ENCODE assay signal across 35 cellular contexts in genomic region chr12:13148532-13148847, GRCh38. TPM values are rescaled to one million over a fixed set of nuclear protein-coding genes. Genes with fewer than 3 reads are reported as not detected.
DNase-seq lines count a peak whose midpoint lies in the region; ATAC-seq and TF ChIP-seq lines count a peak whose summit lies in the region.
"Had no signal": no experiment of that assay in that cellular context is flagged by ENCODE, and none has a peak within 500 bp of the region (broad histone marks: within the 10 kb centered on the region; RNA-seq: fewer than 3 reads in every experiment).

No MANE protein-coding gene starts in this region.

- H3K9me3 Mint-ChIP-seq in mesothelial cell of epicardium, result peaks cover 5% of the 10 kb centered on the region
- H3K9me3 Mint-ChIP-seq in activated naive CD4-positive, alpha-beta T cell treated with anti-CD3 and anti-CD28 coated beads, Interleukin-2, amount 10 ng/mL, durations not matched to agents 7 days and 5 days, result no peaks in the 10 kb centered on the region
- H3K9me3 Mint-ChIP-seq: activated T-helper 1 cell treated with anti-CD3 and anti-CD28 coated beads, Interleukin-12 subunit alpha, Interleukin-12 subunit beta, Interleukin-2, Interleukin-4 antibody, amounts not matched to agents 30 ng/mL and 10 ng/mL and 1 ng/mL, durations not matched to agents 14 hours and 24 hours and 36 hours; natural killer cell had no signal

- no peak for TF ChIP-seq POLR2A in heart left ventricle (IDR thresholded peaks at IDR 0.05)
- no peak for TF ChIP-seq POLR2A in thyroid gland (IDR thresholded peaks at IDR 0.05)

- peak overlapping the region; percentile 75 for H3K9ac ChIP-seq in adipocyte (ENCODE audit: low read length)

- H3K4me3 ChIP-seq in adipocyte (ENCODE audit: low read length) (no peak overlapping the region), heart left ventricle (no peak overlapping the region), thyroid gland (replicated peaks in 1 of 3) (no peak overlapping the region)
- H3K4me3 ChIP-seq: cardiac muscle cell, colonic mucosa, lung, MG63, mucosa of descending colon, Peyer's patch, smooth muscle cell, stomach, transverse colon had no signal

- no peaks in the 10 kb centered on the region for H3K27me3 Mint-ChIP-seq in mesothelial cell of epicardium (ENCODE audit: low read depth)
- H3K27me3 Mint-ChIP-seq in activated naive CD4-positive, alpha-beta T cell treated with anti-CD3 and anti-CD28 coated beads, Interleukin-2, amount 10 ng/mL, durations not matched to agents 7 days and 5 days, result peaks cover 38% of the 10 kb centered on the region

- no peaks in the 10 kb centered on the region for H3K36me3 Mint-ChIP-seq in mesothelial cell of epicardium
- peaks cover 2% of the 10 kb centered on the region for H3K36me3 Mint-ChIP-seq in activated naive CD4-positive, alpha-beta T cell treated with anti-CD3 and anti-CD28 coated beads, Interleukin-2, amount 10 ng/mL, durations not matched to agents 7 days and 5 days
- H3K36me3 Mint-ChIP-seq: natural killer cell had no signal

- peak overlapping the region; percentile 93 for H3K27ac Mint-ChIP-seq in mesothelial cell of epicardium
- H3K27ac Mint-ChIP-seq in activated naive CD4-positive, alpha-beta T cell treated with anti-CD3 and anti-CD28 coated beads, Interleukin-2, amount 10 ng/mL, durations not matched to agents 7 days and 5 days, result no peak overlapping the region
- H3K27ac Mint-ChIP-seq: activated T-helper 1 cell treated with anti-CD3 and anti-CD28 coated beads, Interleukin-12 subunit alpha, Interleukin-12 subunit beta, Interleukin-2, Interleukin-4 antibody, amounts not matched to agents 30 ng/mL and 10 ng/mL and 1 ng/mL, durations not matched to agents 14 hours and 24 hours and 36 hours; natural killer cell had no signal

- peaks cover 66% of the 10 kb centered on the region for H3K4me1 ChIP-seq in adipocyte (ENCODE audit: control insufficient read depth, insufficient read depth, low read length)
- peaks cover 0 to 50% (median 13%) of the 10 kb centered on the region in 12 donors for H3K4me1 ChIP-seq in heart left ventricle
- H3K4me1 ChIP-seq in thyroid gland, result peaks cover 30 to 56% of the 10 kb centered on the region in 2 donors
- H3K4me1 ChIP-seq: colonic mucosa, Peyer's patch, transverse colon had no signal

- CTCF ChIA-PET in activated naive CD4-positive, alpha-beta T cell treated with anti-CD3 and anti-CD28 coated beads, Interleukin-2, amount 10 ng/mL, durations not matched to agents 7 days and 5 days (lab: Charles Lee), result no interaction called here

- intact Hi-C loops in heart left ventricle (cut with DNase I), result loop anchor here in 4 of 10 donors (5.0 kb wide), 2 partner anchors 46 to 49 kb away; partner anchors contain the start of genes GSG1 (in 4 of the 4) and EMP1 (in 1 of the 4)
- intact Hi-C loops in thyroid gland (cut with DNase I), result no loop called here

- ATAC-seq in heart left ventricle, result peak in 2 of 4 donors; percentile 21 to 23
- ATAC-seq: activated CD4-positive, CD25-positive, alpha-beta regulatory T cell treated with anti-CD3 and anti-CD28 coated beads, Interleukin-2, amount 50 U/mL, for 24 hours; mucosa of descending colon; natural killer cell had no signal

- H3K4me1 Mint-ChIP-seq in mesothelial cell of epicardium, result peaks cover 42% of the 10 kb centered on the region
- H3K4me1 Mint-ChIP-seq in activated naive CD4-positive, alpha-beta T cell treated with anti-CD3 and anti-CD28 coated beads, Interleukin-2, amount 10 ng/mL, durations not matched to agents 7 days and 5 days, result peaks cover 22% of the 10 kb centered on the region

- no peak for TF ChIP-seq CTCF in heart left ventricle (IDR thresholded peaks at IDR 0.05)
- TF ChIP-seq CTCF in mesothelial cell of epicardium (IDR thresholded peaks at IDR 0.05; ENCODE audit: unreplicated experiment), result no peak
- no peak for TF ChIP-seq CTCF in thyroid gland (IDR thresholded peaks at IDR 0.05)

- DNase-seq in adipocyte (ENCODE audit: low read depth) (peak; percentile 47), heart left ventricle (no peak), mesothelial cell of epicardium (ENCODE audit: low spot score in 2 of 2, unreplicated experiment in 2 of 2) (no peak), thyroid gland (no peak), GOT3 (lab: John Stamatoyannopoulos, UW) (no peak), MV-4-11 (lab: John Stamatoyannopoulos, UW) (no peak), NCI-H1417 treated with DMSO at 0.1 percent for 48 hours (lab: John Stamatoyannopoulos, UW) (no peak)
- DNase-seq in activated naive CD4-positive, alpha-beta T cell treated with anti-CD3 and anti-CD28 coated beads, Interleukin-2, amount 10 ng/mL, durations not matched to agents 7 days and 5 days, result no peak
- DNase-seq: activated CD4-positive, alpha-beta T cell treated with anti-CD3 and anti-CD28 coated beads, Interleukin-2, amount 50 U/mL, for 48 hours; activated CD8-positive, alpha-beta memory T cell treated with anti-CD3 and anti-CD28 coated beads, Interleukin-2, amount 50 U/mL, for 4 hours; activated naive CD4-positive, alpha-beta T cell treated with anti-CD3 and anti-CD28 coated beads, Interleukin-2, amount 50 U/mL, for 16 hours; amygdala; colonic mucosa; DMS153; effector CD4-positive, alpha-beta T cell; head of caudate nucleus; kidney; MG63; mucosa of descending colon; natural killer cell; NCI-H2029 treated with DMSO at 0.1 percent for 48 hours; NCI-H526; occipital lobe; Peyer's patch; SIG-M5; stimulated activated CD8-positive, alpha-beta memory T cell treated with anti-CD3 and anti-CD28 coated beads, Interleukin-4, amount 100 ng/mL, for 48 hours; stomach; transverse colon had no signal

- no peaks in the 10 kb centered on the region for H3K27me3 ChIP-seq in adipocyte (replicated peaks; ENCODE audit: control insufficient read depth, insufficient read depth, low read length)
- H3K27me3 ChIP-seq in heart left ventricle, result no peaks in the 10 kb centered on the region
- H3K27me3 ChIP-seq in thyroid gland, result no peaks in the 10 kb centered on the region
- H3K27me3 ChIP-seq: cardiac muscle cell, colonic mucosa, MG63, Peyer's patch, stomach, transverse colon had no signal

- 81 to 90% (median 84%) methylated on average over 3 of the region's 3 CpGs for WGBS in heart left ventricle, 4 donors
- WGBS in thyroid gland, 2 donors, result 67 to 78% methylated on average over 3 of the region's 3 CpGs

- H3K4me3 Mint-ChIP-seq in mesothelial cell of epicardium, result no peak overlapping the region
- H3K4me3 Mint-ChIP-seq in activated naive CD4-positive, alpha-beta T cell treated with anti-CD3 and anti-CD28 coated beads, Interleukin-2, amount 10 ng/mL, durations not matched to agents 7 days and 5 days, result no peak overlapping the region
- H3K4me3 Mint-ChIP-seq: activated T-helper 1 cell treated with anti-CD3 and anti-CD28 coated beads, Interleukin-12 subunit alpha, Interleukin-12 subunit beta, Interleukin-2, Interleukin-4 antibody, amounts not matched to agents 30 ng/mL and 10 ng/mL and 1 ng/mL, durations not matched to agents 14 hours and 24 hours and 36 hours; natural killer cell had no signal

- H3K27ac ChIP-seq in heart left ventricle, result peak overlapping the region in 7 of 12 donors; percentile 12 to 56 (median 30)
- peak overlapping the region; percentile 47 to 82 (median 67) for H3K27ac ChIP-seq in thyroid gland
- H3K27ac ChIP-seq: cardiac muscle cell, colonic mucosa, epithelial cell of prostate had no signal

- H3K36me3 ChIP-seq in adipocyte (ENCODE audit: control insufficient read depth, insufficient read depth, low read length, severe bottlenecking) (no peaks in the 10 kb centered on the region), heart left ventricle (no peaks in the 10 kb centered on the region), thyroid gland (no peaks in the 10 kb centered on the region)
- H3K36me3 ChIP-seq: cardiac muscle cell, colonic mucosa, MG63, Peyer's patch, stomach, transverse colon had no signal

- no peaks in the 10 kb centered on the region for H3K9me3 ChIP-seq in adipocyte (ENCODE audit: control insufficient read depth, low read length)
- H3K9me3 ChIP-seq in heart left ventricle, result peaks cover 0 to 5% (median 0%) of the 10 kb centered on the region in 12 donors
- H3K9me3 ChIP-seq in thyroid gland, result no peaks in the 10 kb centered on the region
- H3K9me3 ChIP-seq: colonic mucosa, MG63, mucosa of descending colon, Peyer's patch, stomach, transverse colon had no signal

RNA-seq across cellular contexts. Expression of gene GSG1, which starts 45.0 kb away (rescaled TPM):
- not detected for total RNA-seq in heart left ventricle
- not detected for polyA plus RNA-seq in heart left ventricle
- not detected in 3 replicates for total RNA-seq in mesothelial cell of epicardium
- 1 to 10 TPM in 1 of 4 donors, not detected in 3; 1.2 TPM for total RNA-seq in thyroid gland
- total RNA-seq: activated T-helper 1 cell treated with anti-CD3 and anti-CD28 coated beads, Interleukin-12 subunit alpha, Interleukin-12 subunit beta, Interleukin-2, Interleukin-4 antibody, amounts not matched to agents 30 ng/mL and 10 ng/mL and 1 ng/mL, durations not matched to agents 14 hours and 24 hours and 36 hours; cardiac muscle cell; colonic mucosa; lung; mucosa of descending colon; natural killer cell; occipital lobe; smooth muscle cell; stomach; T-helper 2 cell treated with Interferon-gamma antibody and Interleukin-4, amounts not matched to agents 100 ng/mL and 5 ng/mL, for 36 hours; transverse colon had no signal
- polyA plus RNA-seq: lung, smooth muscle cell, stomach had no signal

RNA-seq across cellular contexts. Expression of gene EMP1, which starts 48.0 kb away (rescaled TPM):
- total RNA-seq in heart left ventricle (100 to 1,000 TPM in 6 of 9 donors, 10 to 100 TPM in 3; 67.9 to 281 (median 175) TPM), mesothelial cell of epicardium (16.3 to 19.0 TPM (median 16.5 TPM) in 3 replicates), thyroid gland (100 to 1,000 TPM; 459 to 634 (median 503) TPM)
- 10 to 100 TPM; 16.4 to 83.0 TPM for polyA plus RNA-seq in heart left ventricle
